ENCODE assay signal across 8 cellular contexts in the genomic region with DNA sequence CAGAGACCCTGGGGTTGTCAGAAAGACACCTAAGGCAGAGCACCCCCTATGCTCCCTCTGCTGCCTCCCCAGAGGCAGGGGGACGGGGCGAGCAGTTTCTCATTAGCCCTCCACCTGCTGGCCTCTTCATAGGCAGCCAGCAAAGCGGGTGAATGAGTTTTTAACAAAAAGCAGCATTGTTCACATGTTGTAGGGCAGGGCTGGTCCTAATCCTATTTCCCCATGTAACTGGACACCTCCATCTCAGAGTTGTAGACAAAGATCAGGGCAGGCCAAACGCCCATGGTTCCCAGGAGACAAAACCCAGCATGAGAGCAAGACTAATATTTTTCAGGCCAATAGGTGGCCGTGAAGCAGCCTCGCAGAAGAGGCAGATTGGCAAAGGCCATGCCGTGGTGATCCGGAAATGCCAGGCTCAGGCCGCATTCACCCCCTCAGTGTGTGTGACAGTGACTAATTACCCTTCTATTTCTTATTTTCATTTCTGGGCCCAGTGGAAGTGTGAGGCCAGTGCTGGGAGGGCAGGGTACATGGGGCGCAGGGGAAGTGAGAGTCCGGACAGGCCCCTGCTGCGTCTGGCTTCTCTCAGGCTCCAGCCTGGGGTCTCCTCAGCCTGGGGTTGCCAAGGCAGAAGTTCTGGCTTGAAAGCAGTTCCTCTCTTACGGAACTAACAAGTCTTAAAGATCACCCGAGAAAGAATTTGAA.
A peak's percentile ranks its signal among the peaks of the same experiment; 100 is the strongest.
DNase-seq lines count a peak whose midpoint lies in the region; ATAC-seq and TF ChIP-seq lines count a peak whose summit lies in the region.

No MANE protein-coding gene starts in this region.

- H3K27ac ChIP-seq in 22Rv1 (no peak overlapping the region), colonic mucosa (peak overlapping the region; percentile 47), right lobe of liver (no peak overlapping the region), tibial artery (peak overlapping the region; percentile 82 to 84)

- no peaks in the 10 kb centered on the region for H3K36me3 ChIP-seq in colonic mucosa
- H3K36me3 ChIP-seq in right lobe of liver = no peaks in the 10 kb centered on the region
- peaks cover 0 to 67% (median 30%) of the 10 kb centered on the region in 3 donors for H3K36me3 ChIP-seq in tibial artery

- H3K9me3 ChIP-seq in colonic mucosa (no peaks in the 10 kb centered on the region), right lobe of liver (no peaks in the 10 kb centered on the region), tibial artery (no peaks in the 10 kb centered on the region)

- intact Hi-C loops in colonic mucosa (cut with DNase I) = no loop called here
- intact Hi-C loops in right lobe of liver (cut with DNase I) = loop anchor here in 1 of 2 donors (10.0 kb wide), 1 partner anchor 141 kb away; no protein-coding TSS in a partner anchor
- intact Hi-C loops in tibial artery (cut with DNase I; ENCODE audit: low total_unique reads) = no loop called here

- no peak for TF ChIP-seq POLR2A in right lobe of liver (IDR thresholded peaks at IDR 0.05)

- H3K4me1 ChIP-seq in colonic mucosa (no peaks in the 10 kb centered on the region), right lobe of liver (no peaks in the 10 kb centered on the region), tibial artery (peaks cover 0 to 27% (median 11%) of the 10 kb centered on the region in 4 donors)

- DNase-seq in NCI-H82 (lab: John Stamatoyannopoulos, UW) (peak; percentile 68), colonic mucosa (no peak), right lobe of liver (no peak), tibial artery (peak; percentile 75 to 82), NCI-H446 treated with DMSO at 0.1 percent for 48 hours (lab: John Stamatoyannopoulos, UW) (no peak)

- peak; percentile 80 for ATAC-seq in GM18861 (IDR thresholded peaks at IDR 0.05; ENCODE audit: unreplicated experiment)
- ATAC-seq in HG03025 (IDR thresholded peaks at IDR 0.05; ENCODE audit: low FRiP score, unreplicated experiment) = peak; percentile 64
- peak; percentile 49 to 80 (median 62) for ATAC-seq in right lobe of liver

- WGBS in right lobe of liver (ENCODE audit: insufficient coverage, low coverage, low lambda C conversion rate, missing lambda C conversion rate) = 59% methylated on average over 9 of the region's 14 CpGs

- H3K27me3 ChIP-seq in colonic mucosa (no peaks in the 10 kb centered on the region), right lobe of liver (no peaks in the 10 kb centered on the region), tibial artery (no peaks in the 10 kb centered on the region)

- no peak overlapping the region for H3K4me3 ChIP-seq in colonic mucosa
- no peak overlapping the region for H3K4me3 ChIP-seq in right lobe of liver
- H3K4me3 ChIP-seq in tibial artery = peak overlapping the region; percentile 35 to 51

- TF ChIP-seq CTCF in 22Rv1 (IDR thresholded peaks at IDR 0.05) = peak; percentile 20; the same call in 1 of the 2 replicates
- TF ChIP-seq CTCF in colonic mucosa (IDR thresholded peaks at IDR 0.05) = no peak
- no peak for TF ChIP-seq CTCF in right lobe of liver (IDR thresholded peaks at IDR 0.05)
- no peak for TF ChIP-seq CTCF in tibial artery (IDR thresholded peaks at IDR 0.05)

- no peak overlapping the region for H3K9ac ChIP-seq in colonic mucosa (ENCODE audit: low read depth in 2 of 2, low read length in 2 of 2)

Comparison
In these comparisons a context has a peak if more than half of its experiments do, and no peak if none do; other contexts are left out.
1. H3K27ac ChIP-seq: peak in colonic mucosa (single experiment) and tibial artery (2 of 2); none in 22Rv1 (single experiment) and right lobe of liver (0 of 3).
2. DNase-seq: peak in NCI-H82 (single experiment) and tibial artery (2 of 2); none in colonic mucosa (single experiment), right lobe of liver (0 of 3) and NCI-H446 treated with DMSO at 0.1 percent for 48 hours (single experiment).
3. H3K4me3 ChIP-seq: peak in tibial artery (2 of 2); none in colonic mucosa (single experiment) and right lobe of liver (0 of 3).
4. Peak in every context shown above with its lines, with median percentiles within 50 percentile points of each other: ATAC-seq.